Comparison of ENCODE assay signal across 35 cellular contexts in the genomic region with DNA sequence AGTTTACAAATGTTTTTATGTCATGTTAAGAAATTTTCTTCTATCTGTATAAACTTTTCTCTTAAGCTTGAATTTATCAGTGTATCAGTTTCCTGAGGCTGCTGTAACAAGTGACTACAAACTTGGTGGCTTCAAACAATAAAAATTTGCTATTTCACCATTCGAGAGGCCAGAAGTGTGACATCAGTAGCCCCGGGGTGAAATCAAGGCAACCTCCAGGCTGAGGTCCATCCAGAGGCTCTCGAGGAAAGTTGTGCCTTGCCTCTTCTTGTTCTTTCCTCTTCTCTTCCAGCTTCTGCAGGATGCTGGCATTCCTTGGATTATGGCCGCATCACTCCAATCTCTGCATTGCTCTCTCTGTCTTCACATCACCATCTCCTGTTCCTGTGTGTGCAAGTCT.
"Had no signal": no experiment of that assay in that cellular context is flagged by ENCODE, and none has a peak within 500 bp of the region (broad histone marks: within the 10 kb centered on the region; RNA-seq: fewer than 3 reads in every experiment).

No MANE protein-coding gene starts in this region.

- H3K36me3 ChIP-seq: MG63 had no signal

- DNase-seq: Karpas-422, Kasumi-1, MG63, MM.1S, MV-4-11, NCI-H1048, NCI-H1092, NCI-H1092 treated with DMSO at 0.1 percent for 48 hours, NCI-H1105, NCI-H1105 treated with DMSO at 0.1 percent for 48 hours, NCI-H1417, NCI-H1417 treated with DMSO at 0.1 percent for 48 hours, NCI-H1436, NCI-H1436 treated with DMSO at 0.1 percent for 48 hours, NCI-H146, NCI-H1694, NCI-H1694 treated with DMSO at 0.1 percent for 48 hours, NCI-H187, NCI-H187 treated with DMSO at 0.1 percent for 48 hours, NCI-H1930, NCI-H2029, NCI-H2029 treated with DMSO at 0.1 percent for 48 hours, NCI-H2081, NCI-H2081 treated with DMSO at 0.1 percent for 48 hours, NCI-H2107, NCI-H2171, NCI-H2171 treated with DMSO at 0.1 percent for 48 hours, NCI-H2227 treated with DMSO at 0.1 percent for 48 hours, NCI-H226, NCI-H345, NCI-H446, NCI-H446 treated with DMSO at 0.1 percent for 48 hours, NCI-H510A, NCI-H510A treated with DMSO at 0.1 percent for 48 hours, NCI-H524 had no signal

- H3K9me3 ChIP-seq: MG63 had no signal

- H3K4me3 ChIP-seq: MG63 had no signal
